ENCODE assay signal across 9 cellular contexts in the genomic region with DNA sequence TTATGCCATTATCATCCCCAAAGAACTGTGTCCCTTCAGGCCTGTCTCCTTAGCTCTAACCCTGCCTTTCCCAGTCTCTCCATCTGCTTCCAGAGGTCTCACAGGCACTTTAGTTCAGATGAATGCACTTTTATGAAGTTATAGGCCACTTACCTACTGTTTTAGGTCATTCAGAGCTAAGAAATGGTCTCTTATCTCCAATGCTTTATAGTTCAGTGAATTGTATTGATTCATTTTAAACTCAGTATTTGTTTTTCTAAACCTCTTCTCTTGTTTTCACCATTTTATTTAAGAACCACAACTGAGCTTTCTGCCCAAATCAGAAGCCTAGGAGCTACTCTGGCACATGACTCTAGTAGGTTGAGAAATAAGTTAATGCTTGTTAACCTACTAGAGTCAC.
"Had no signal": no experiment of that assay in that cellular context is flagged by ENCODE, and none has a peak within 500 bp of the region (broad histone marks: within the 10 kb centered on the region; RNA-seq: fewer than 3 reads in every experiment).

No MANE protein-coding gene starts in this region.

- H3K9ac ChIP-seq: GM23248 had no signal

- DNase-seq: GM23248, GOT3, H7, H9, HCEC 1CT, HFFc6 had no signal

- H3K27ac ChIP-seq: GM23248 had no signal

- H2AFZ ChIP-seq: GM23248 had no signal

- H3K4me3 ChIP-seq: GM23248, GM23338, HAP-1 had no signal

- H3K4me1 ChIP-seq: HAP-1 had no signal

- H3K36me3 ChIP-seq: HAP-1 had no signal

- H3K4me2 ChIP-seq: GM23338 had no signal

- H3K9me3 ChIP-seq: HAP-1 had no signal

- ATAC-seq: GM23338, HCT116 had no signal
